ENCODE assay signal across 8 cellular contexts in the genomic region with DNA sequence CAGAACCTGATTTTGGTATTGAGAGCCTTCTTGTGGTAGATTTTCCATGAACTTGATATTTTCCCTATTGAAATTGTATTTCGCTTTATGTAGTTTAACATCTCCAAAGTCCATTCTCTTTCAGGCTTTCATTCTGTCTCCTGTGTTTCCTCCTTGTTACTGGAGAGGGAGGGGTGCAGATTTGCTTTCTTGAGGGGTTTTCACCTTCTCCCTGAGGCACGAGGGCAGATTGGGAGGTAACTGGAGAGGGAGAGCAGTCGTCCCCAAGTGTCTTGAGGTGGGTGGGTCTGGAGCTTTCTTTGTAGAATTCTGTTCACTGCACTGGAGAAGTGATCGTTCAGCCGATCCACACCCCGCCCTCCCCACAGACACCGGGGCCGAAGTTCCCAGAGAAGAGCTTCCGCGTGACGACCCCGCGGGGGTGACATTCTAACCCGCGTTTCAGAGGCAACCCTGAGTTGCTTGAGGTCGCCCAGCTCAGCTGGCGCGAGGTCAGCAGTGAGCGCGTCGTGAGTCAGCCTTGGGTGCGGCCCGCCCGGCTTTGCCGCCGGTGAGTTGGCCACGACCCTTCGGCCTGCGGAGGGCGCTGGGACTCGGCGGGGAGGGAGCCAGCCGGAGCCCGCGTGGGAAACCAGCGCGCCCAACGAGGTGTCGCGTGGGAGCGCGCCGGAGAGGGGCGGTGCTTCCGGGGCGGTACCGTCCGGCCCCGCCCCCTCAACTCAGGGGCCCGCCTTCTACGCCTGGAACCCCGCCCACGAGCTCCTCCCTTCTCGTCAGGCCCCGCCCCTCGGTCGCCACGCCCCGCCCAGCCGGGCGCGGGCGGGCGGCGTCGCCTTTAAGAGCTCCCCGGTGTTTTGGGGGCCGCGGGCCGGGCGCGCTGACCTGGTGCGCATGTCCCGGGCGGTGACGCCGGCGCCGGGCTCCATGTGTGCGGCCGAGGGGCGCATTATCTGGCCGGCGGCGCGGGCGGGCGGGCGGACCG. TPM values are rescaled to one million over a fixed set of nuclear protein-coding genes. Genes with fewer than 3 reads are reported as not detected.
DNase-seq lines count a peak whose midpoint lies in the region; ATAC-seq and TF ChIP-seq lines count a peak whose summit lies in the region.

A gene with protein sequence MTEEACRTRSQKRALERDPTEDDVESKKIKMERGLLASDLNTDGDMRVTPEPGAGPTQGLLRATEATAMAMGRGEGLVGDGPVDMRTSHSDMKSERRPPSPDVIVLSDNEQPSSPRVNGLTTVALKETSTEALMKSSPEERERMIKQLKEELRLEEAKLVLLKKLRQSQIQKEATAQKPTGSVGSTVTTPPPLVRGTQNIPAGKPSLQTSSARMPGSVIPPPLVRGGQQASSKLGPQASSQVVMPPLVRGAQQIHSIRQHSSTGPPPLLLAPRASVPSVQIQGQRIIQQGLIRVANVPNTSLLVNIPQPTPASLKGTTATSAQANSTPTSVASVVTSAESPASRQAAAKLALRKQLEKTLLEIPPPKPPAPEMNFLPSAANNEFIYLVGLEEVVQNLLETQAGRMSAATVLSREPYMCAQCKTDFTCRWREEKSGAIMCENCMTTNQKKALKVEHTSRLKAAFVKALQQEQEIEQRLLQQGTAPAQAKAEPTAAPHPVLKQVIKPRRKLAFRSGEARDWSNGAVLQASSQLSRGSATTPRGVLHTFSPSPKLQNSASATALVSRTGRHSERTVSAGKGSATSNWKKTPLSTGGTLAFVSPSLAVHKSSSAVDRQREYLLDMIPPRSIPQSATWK (plus strand): TSS at position 797 of the 982 bp plus-strand sequence. CDS start 59,671 bp downstream, outside the sequence.

- no peaks in the 10 kb centered on the region for H3K9me3 Mint-ChIP-seq in Calu3 (ENCODE audit: low read depth, unreplicated experiment)

- H3K9ac ChIP-seq in OCI-LY3 (ENCODE audit: low read length), result peak within 1 kb of the TSS; percentile 95

- no peaks in the 10 kb centered on the region for H3K27me3 Mint-ChIP-seq in Calu3 (ENCODE audit: unreplicated experiment)

- peak; percentile 85 for DNase-seq in Calu3
- peak; percentile 91 for DNase-seq in HT1080 (ENCODE audit: low read depth)
- peak; percentile 88 for DNase-seq in activated T-cell treated with anti-CD3 and anti-CD28 coated beads for 24 hours (ENCODE audit: low read depth)
- DNase-seq in epidermal melanocyte (ENCODE audit: insufficient read length, low spot score), result peak; percentile 44
- peak; percentile 94 to 97 (median 97) for DNase-seq in mucosa of descending colon
- DNase-seq in stimulated activated CD8-positive, alpha-beta memory T cell treated with anti-CD3 and anti-CD28 coated beads, Interleukin-4, amount 100 ng/mL, for 1 hour (ENCODE audit: low read depth in 2 of 2, low spot score in 1 of 2), result peak; percentile 87 to 91

- peaks cover 49% of the 10 kb centered on the region for H4K20me1 ChIP-seq in OCI-LY3 (ENCODE audit: insufficient read depth, low read length)

- no peak for TF ChIP-seq CTCF in Calu3 (IDR thresholded peaks at IDR 0.05; ENCODE audit: unreplicated experiment)
- TF ChIP-seq CTCF in OCI-LY3 (IDR thresholded peaks at IDR 0.05; ENCODE audit: low read depth, low read length), result peak; percentile 9; the same call in 1 of the 2 replicates
- peak; percentile 37 for TF ChIP-seq CTCF in mucosa of descending colon (IDR thresholded peaks at IDR 0.05)

- no peaks in the 10 kb centered on the region for H3K36me3 ChIP-seq in OCI-LY3 (replicated peaks; ENCODE audit: low read depth, low read length)
- H3K36me3 ChIP-seq in mucosa of descending colon (ENCODE audit: low read depth), result no peaks in the 10 kb centered on the region

- peaks cover 51% of the 10 kb centered on the region for H3K79me2 ChIP-seq in OCI-LY3 (ENCODE audit: low read length)

- H3K4me3 ChIP-seq in OCI-LY3 (ENCODE audit: low read length), result peak within 1 kb of the TSS; percentile 86
- H3K4me3 ChIP-seq in mucosa of descending colon, result peak within 1 kb of the TSS; percentile 70

- H3K4me2 ChIP-seq in OCI-LY3 (ENCODE audit: low read length), result peak within 1 kb of the TSS; percentile 99

- H3K36me3 Mint-ChIP-seq in Calu3 (ENCODE audit: insufficient read depth, unreplicated experiment), result peaks cover 35% of the 10 kb centered on the region

- peak within 1 kb of the TSS; percentile 85 for H3K4me3 Mint-ChIP-seq in Calu3 (ENCODE audit: low read depth, unreplicated experiment)

- H3K4me1 ChIP-seq in OCI-LY3 (ENCODE audit: low read length) (peaks cover 33% of the 10 kb centered on the region), mucosa of descending colon (ENCODE audit: low read depth) (peaks cover 38% of the 10 kb centered on the region)

- 0 out of 2 replicates have a peak within 1 kb of the TSS, but pooled peaks have one; percentile 42 for H2AFZ ChIP-seq in OCI-LY3 (ENCODE audit: low read depth, low read length)

- intact Hi-C loops in Calu3 (cut with micrococcal nuclease; ENCODE audit: unreplicated experiment) (loop anchor here (5.0 kb wide), 2 partner anchors 38 to 82 kb away; no protein-coding TSS in a partner anchor), mucosa of descending colon (cut with DNase I, micrococcal nuclease) (loop anchor here in 1 of 2 donors (10.0 kb wide), 1 partner anchor 80 kb away; no protein-coding TSS in a partner anchor)

- H3K27me3 ChIP-seq in OCI-LY3 (ENCODE audit: low read depth, low read length), result no peaks in the 10 kb centered on the region

- H3K9me3 ChIP-seq in OCI-LY3 (ENCODE audit: insufficient read depth, low read length) (no peaks in the 10 kb centered on the region), mucosa of descending colon (no peaks in the 10 kb centered on the region)

- CTCF ChIA-PET in Calu3 (lab: Charles Lee), result interaction anchor here (0.6 to 1.0 kb wide), 5 partner anchors 17 to 127 kb away, joined by 3 to 7 read pairs (median 6); no protein-coding TSS in a partner anchor

- TSS peak; percentile 64 for BruUV-seq in Calu3 (replicated peaks; lab: Mats Ljungman, UMichigan)

- H3K27ac Mint-ChIP-seq in Calu3 (ENCODE audit: unreplicated experiment), result peak within 1 kb of the TSS; percentile 84

- H3K27ac ChIP-seq in OCI-LY3 (ENCODE audit: low read length), result peak within 1 kb of the TSS; percentile 33

- peak; percentile 72 for ATAC-seq in GM21360 (IDR thresholded peaks at IDR 0.05; ENCODE audit: unreplicated experiment)
- peak; percentile 93 for ATAC-seq in mucosa of descending colon

- H3K4me1 Mint-ChIP-seq in Calu3 (ENCODE audit: low read depth, unreplicated experiment), result peaks cover 26% of the 10 kb centered on the region

RNA-seq across cellular contexts. Expression of the gene that starts here (rescaled TPM):
- total RNA-seq in Calu3 (2022) (79.8 and 83.7 TPM in 2 replicates), mucosa of descending colon (100 to 1,000 TPM in 2 of 3 donors, 10 to 100 TPM in 1; 89.3 to 117 (median 107) TPM)
- 92.7 and 121 TPM in 2 replicates for total RNA-seq in HT1080 (2014; rRNA removed; shearing (Covaris generic))
- 84.2 and 85.1 TPM in 2 replicates for polyA plus RNA-seq in HT1080 (2015; cell fraction: cytosol; rRNA removed)
- polyA plus RNA-seq in HT1080 (2015; cell fraction: nucleus; rRNA removed), result 53.9 and 70.8 TPM in 2 replicates

Comparison
In these comparisons a context has a peak if more than half of its experiments do, and no peak if none do; other contexts are left out.
1. Peak in every context shown above with its lines: DNase-seq, ATAC-seq, H3K4me3 ChIP-seq and H3K27ac ChIP-seq.
2. DNase-seq: peak in every context shown above with its lines; median percentile 97 in mucosa of descending colon; 91 in HT1080; 89 in stimulated activated CD8-positive, alpha-beta memory T cell treated with anti-CD3 and anti-CD28 coated beads, Interleukin-4, amount 100 ng/mL, for 1 hour; 88 in activated T-cell treated with anti-CD3 and anti-CD28 coated beads for 24 hours; 85 in Calu3; 44 in epidermal melanocyte.